ENCODE assay signal across 13 cellular contexts in the genomic region with DNA sequence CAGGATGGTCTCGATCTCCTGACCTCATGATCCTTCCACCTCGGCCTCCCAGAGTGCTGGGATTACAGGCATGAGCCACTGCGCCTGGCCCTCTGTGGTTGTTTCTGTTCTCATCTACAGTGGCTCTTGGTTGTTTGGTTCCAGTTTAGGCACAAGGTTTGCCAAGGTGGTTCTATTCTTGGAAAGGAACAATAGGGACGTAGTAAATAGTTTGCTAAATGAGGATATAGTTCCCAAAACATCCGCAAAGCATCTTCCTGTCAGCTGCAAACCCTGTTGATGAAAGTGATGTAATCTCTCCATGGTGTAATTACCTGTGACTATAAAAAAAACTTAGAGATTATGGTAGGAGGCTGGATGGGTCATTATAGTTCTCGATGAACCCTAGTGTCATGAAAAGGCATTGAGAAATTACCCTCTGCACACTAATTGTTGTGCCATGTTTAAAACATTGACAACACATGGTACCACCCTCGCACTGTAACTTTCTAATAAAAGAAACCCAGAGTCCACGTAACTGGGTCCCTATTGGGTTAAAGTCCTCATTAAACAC. TPM values are rescaled to one million over a fixed set of nuclear protein-coding genes. Genes with fewer than 3 reads are reported as not detected.
DNase-seq lines count a peak whose midpoint lies in the region; ATAC-seq, FAIRE-seq and TF ChIP-seq lines count a peak whose summit lies in the region.
"Had no signal": no experiment of that assay in that cellular context is flagged by ENCODE, and none has a peak within 500 bp of the region (broad histone marks: within the 10 kb centered on the region; RNA-seq: fewer than 3 reads in every experiment).

No MANE protein-coding gene starts in this region.

- no peak for TF ChIP-seq EP300 in H1 (IDR thresholded peaks at IDR 0.05; ENCODE audit: borderline replicate concordance in 1 of 2, low read depth in 2 of 2, low read length in 2 of 2)

- no peak overlapping the region for H2AK5ac ChIP-seq in H1 (ENCODE audit: low read depth, low read length)

- POLR2A ChIA-PET in H1 (lab: Charles Lee; ENCODE audit: partially characterized antibody), result interaction anchor here (1.6 kb wide), 1 partner anchor 102 kb away, joined by 6 read pairs; the partner anchor contains the start of gene SRSF5

- peak overlapping the region; percentile 21; the same call in 1 of the 2 replicates for H2BK15ac ChIP-seq in H1 (ENCODE audit: low read length)

- H3K4me3 ChIP-seq in heart right ventricle (no peak overlapping the region), H1 (ENCODE audit: extremely low read depth in 1 of 4, insufficient read depth in 2 of 4, low read depth in 3 of 4, low read length in 4 of 4) (no peak overlapping the region), neutrophil (ENCODE audit: low read depth in 1 of 2, low read length in 1 of 2) (peak overlapping the region in 1 of 2 experiments; percentile 13), vagina (no peak overlapping the region)
- H3K4me3 ChIP-seq: neural progenitor cell had no signal

- no peak overlapping the region for H3K9ac ChIP-seq in H1 (replicated peaks in 1 of 4; ENCODE audit: extremely low read depth in 1 of 4, low read depth in 3 of 4, low read length in 3 of 4)
- H3K9ac ChIP-seq: neural progenitor cell had no signal

- no peak overlapping the region for H2BK120ac ChIP-seq in H1 (replicated peaks; ENCODE audit: low read depth, low read length)

- no peak overlapping the region for H3K18ac ChIP-seq in H1 (ENCODE audit: extremely low read depth, low read length)

- no peak overlapping the region for H3K56ac ChIP-seq in H1 (replicated peaks; ENCODE audit: insufficient read length, low read depth, low read length)

- H4K8ac ChIP-seq in H1 (ENCODE audit: extremely low read depth, insufficient read depth, low read length), result no peak overlapping the region

- H3K36me3 ChIP-seq in heart right ventricle (peaks cover 0 to 33% (median 0%) of the 10 kb centered on the region in 9 donors), H1 (ENCODE audit: control insufficient read depth in 2 of 4, insufficient read depth in 4 of 4, low read length in 3 of 4) (no peaks in the 10 kb centered on the region), neutrophil (peaks cover 41% of the 10 kb centered on the region), vagina (no peaks in the 10 kb centered on the region)
- H3K36me3 ChIP-seq: neural progenitor cell had no signal

- ATAC-seq in heart right ventricle (peak in 4 of 8 donors; percentile 30 to 45 (median 38)), Right ventricle myocardium superior (ENCODE audit: poor library complexity) (no peak), GM19023 (IDR thresholded peaks at IDR 0.05; ENCODE audit: unreplicated experiment) (no peak)
- ATAC-seq: WTC11 had no signal

- H3K27me3 ChIP-seq in heart right ventricle (no peaks in the 10 kb centered on the region), H1 (replicated peaks in 1 of 4; ENCODE audit: control insufficient read depth in 3 of 4, extremely low read depth in 1 of 4, insufficient read depth in 3 of 4, low read length in 3 of 4) (no peaks in the 10 kb centered on the region), neutrophil (no peaks in the 10 kb centered on the region), vagina (no peaks in the 10 kb centered on the region)
- H3K27me3 ChIP-seq: neural progenitor cell had no signal

- intact Hi-C loops in heart right ventricle (cut with DNase I) (loop anchor here in 3 of 10 donors (10.0 kb wide), 2 partner anchors 49 to 51 kb away; partner anchors contain the start of gene SUSD6 (in 1 of the 3)), Right ventricle myocardium superior (cut with DNase I) (loop anchor here (2.0 kb wide), 1 partner anchor 51 kb away; no protein-coding TSS in a partner anchor), vagina (cut with DNase I) (loop anchor here (10.0 kb wide), 1 partner anchor 51 kb away; no protein-coding TSS in a partner anchor)

- no peak for FAIRE-seq in H1 (lab: Jason Lieb, UNC)

- H4K91ac ChIP-seq in H1 (replicated peaks; ENCODE audit: insufficient read length, low read length), result no peak overlapping the region

- TF ChIP-seq CTCF in heart right ventricle (IDR thresholded peaks at IDR 0.05), result no peak
- TF ChIP-seq CTCF in H1 (IDR thresholded peaks at IDR 0.05; ENCODE audit: control extremely low read depth in 1 of 3, insufficient read depth in 1 of 3, low read depth in 1 of 3, low read length in 3 of 3), result no peak
- no peak for TF ChIP-seq CTCF in neutrophil (IDR thresholded peaks at IDR 0.05)
- TF ChIP-seq CTCF in vagina (IDR thresholded peaks at IDR 0.05), result no peak

- no peak overlapping the region for H4K5ac ChIP-seq in H1 (ENCODE audit: insufficient read length, low read depth, low read length)

- H3K9me3 ChIP-seq in heart right ventricle (no peaks in the 10 kb centered on the region), H1 (ENCODE audit: insufficient read depth in 2 of 2, low read depth in 1 of 2, low read length in 1 of 2) (no peaks in the 10 kb centered on the region), neutrophil (no peaks in the 10 kb centered on the region), vagina (no peaks in the 10 kb centered on the region)

- H3K79me1 ChIP-seq in H1 (ENCODE audit: low read depth, low read length), result no peaks in the 10 kb centered on the region

- 58 to 60% methylated on average over 8 of the region's 8 CpGs for WGBS in heart right ventricle, 2 donors
- WGBS in H1 (ENCODE audit: extremely low coverage in 1 of 2, insufficient coverage in 1 of 2, insufficient read length in 1 of 2, insufficient replicate concordance in 2 of 2, low coverage in 1 of 2, low lambda C conversion rate in 2 of 2, missing lambda C conversion rate in 1 of 2), 2 experiments, result 88% methylated on average over 8 of the region's 8 CpGs; no CpG with 5 or more reads in 1 of the 2 experiments

- H3K23me2 ChIP-seq in H1 (ENCODE audit: low read depth, low read length), result no peaks in the 10 kb centered on the region

- H3K79me2 ChIP-seq in H1 (ENCODE audit: control insufficient read depth in 1 of 2, insufficient read depth in 2 of 2, low read length in 2 of 2), result no peaks in the 10 kb centered on the region

- TF ChIP-seq RAD21 in H1 (IDR thresholded peaks at IDR 0.05 in 1 of 2, conservative IDR thresholded peaks at IDR 0.05 in 1 of 2; ENCODE audit: low read depth in 2 of 2, low read length in 2 of 2), result no peak

- no peak overlapping the region for H2BK5ac ChIP-seq in H1 (ENCODE audit: low read depth, low read length)

- no peak overlapping the region for H2BK20ac ChIP-seq in H1 (ENCODE audit: low read length)

- H3K4me2 ChIP-seq in H1 (ENCODE audit: insufficient read depth in 1 of 2, low read depth in 2 of 2, low read length in 2 of 2), result no peak overlapping the region
- H3K4me2 ChIP-seq: neural progenitor cell had no signal

- peaks cover 19 to 100% (median 81%) of the 10 kb centered on the region in 9 donors for H3K4me1 ChIP-seq in heart right ventricle
- H3K4me1 ChIP-seq in H1 (replicated peaks in 1 of 4; ENCODE audit: control insufficient read depth in 3 of 4, insufficient read depth in 4 of 4, low read length in 3 of 4), result peaks cover 5 to 9% (median 7%) of the 10 kb centered on the region in 4 experiments; a peak in 5 of 7 replicates
- peaks cover 48 to 71% of the 10 kb centered on the region in 2 experiments for H3K4me1 ChIP-seq in neutrophil (ENCODE audit: control insufficient read depth in 1 of 2, insufficient read depth in 1 of 2, low read depth in 1 of 2, low read length in 1 of 2)
- H3K4me1 ChIP-seq in vagina, result peaks cover 74% of the 10 kb centered on the region

- H2AFZ ChIP-seq in H1 (ENCODE audit: low read length), result no peak overlapping the region
- H2AFZ ChIP-seq: neural progenitor cell had no signal

- no peak overlapping the region for H2BK12ac ChIP-seq in H1 (ENCODE audit: low read depth, low read length)

- TF ChIP-seq POLR2A in H1 (IDR thresholded peaks at IDR 0.05; ENCODE audit: control extremely low read depth in 1 of 2, low read depth in 2 of 2, low read length in 2 of 2) (no peak), vagina (IDR thresholded peaks at IDR 0.05) (no peak)

- no peak overlapping the region for H3K23ac ChIP-seq in H1 (ENCODE audit: insufficient read length)

- no peak overlapping the region for H3K14ac ChIP-seq in H1 (ENCODE audit: insufficient read length)

- H3K27ac ChIP-seq in heart right ventricle, result peak overlapping the region in 9 of 10 donors; percentile 35 to 76 (median 54)
- no peak overlapping the region for H3K27ac ChIP-seq in H1 (ENCODE audit: low read depth, low read length)
- peak overlapping the region; percentile 69 for H3K27ac ChIP-seq in neutrophil
- H3K27ac ChIP-seq in vagina, result peak overlapping the region; percentile 15
- H3K27ac ChIP-seq: neural progenitor cell had no signal

- no peak overlapping the region for H3K4ac ChIP-seq in H1 (replicated peaks; ENCODE audit: insufficient read length, low read depth, low read length)

- no peaks in the 10 kb centered on the region for H4K20me1 ChIP-seq in H1 (replicated peaks in 1 of 2; ENCODE audit: control insufficient read depth in 1 of 2, insufficient read depth in 2 of 2, low read length in 2 of 2)

- DNase-seq in heart right ventricle (no peak), Right ventricle myocardium superior (no peak), H1 (ENCODE audit: low read depth in 1 of 2, low spot score in 2 of 2) (no peak), vagina (ENCODE audit: extremely low spot score in 2 of 2) (no peak), DMS 273 (lab: John Stamatoyannopoulos, UW; ENCODE audit: unreplicated experiment) (no peak), SIG-M5 (lab: John Stamatoyannopoulos, UW) (no peak)
- DNase-seq: activated T-cell treated with anti-CD3 and anti-CD28 coated beads, Interleukin-2, amount 50 U/mL, for 1 hour; NCI-H1694 treated with DMSO at 0.1 percent for 48 hours; stimulated activated CD4-positive, alpha-beta T cell treated with anti-CD3 and anti-CD28 coated beads, Interleukin-12 subunit alpha, Interleukin-12 subunit beta, amount 100 ng/mL, for 4 hours had no signal

- CTCF ChIA-PET in H1 (lab: Charles Lee; ENCODE audit: partially characterized antibody), result interaction anchor here (0.7 to 2.1 kb wide), 5 partner anchors 10 to 70 kb away, joined by 3 to 7 read pairs (median 4); no protein-coding TSS in a partner anchor

TF ChIP-seq in H1, 55 proteins besides CTCF, POLR2A, EP300 and RAD21 (continues in another document):
- TF ChIP-seq GABPA (IDR thresholded peaks at IDR 0.05; ENCODE audit: borderline replicate concordance, insufficient read depth, low read length), result no peak

RNA-seq across cellular contexts. Expression of gene SUSD6, which starts 52.9 kb away (rescaled TPM):
- total RNA-seq in heart right ventricle, result 10 to 100 TPM; 18.0 to 46.3 (median 25.5) TPM
- polyA plus RNA-seq in heart right ventricle, result 1 to 10 TPM; 5.9 to 8.4 TPM
- 20.8 TPM for total RNA-seq in Right ventricle myocardium superior
- 3.8 and 5.1 TPM in 2 replicates for total RNA-seq in H1 (2021; fragmentation: NEBNext Ultra II Directional; extraction: Animal tissue kit (Norgen Biotek cat#: 25700))
- polyA plus RNA-seq in H1 (2011; rRNA removed), result 2.9 and 3.0 TPM in 2 replicates
- 2.6 TPM for polyA plus RNA-seq in H1 (2011; cell fraction: cytosol; rRNA removed)
- 6.3 TPM for polyA plus RNA-seq in H1 (2011; cell fraction: nucleus; rRNA removed)
- 3.2 to 5.3 TPM (median 4.4 TPM) in 4 replicates for polyA plus RNA-seq in H1 (2012, experiment 1 of 2)
- polyA plus RNA-seq in H1 (2012, experiment 2 of 2), result 3.6 TPM
- polyA plus RNA-seq in H1 (2013, experiment 1 of 2), result 2.8 TPM
- polyA plus RNA-seq in H1 (2013, experiment 2 of 2), result 3.2 TPM
- polyA minus RNA-seq in H1 (2011; rRNA and poly(A)+ RNA removed), result 4.4 and 5.8 TPM in 2 replicates
- 4.8 TPM for polyA minus RNA-seq in H1 (2011; cell fraction: cytosol; rRNA and poly(A)+ RNA removed)
- 5.9 TPM for polyA minus RNA-seq in H1 (2011; cell fraction: nucleus; rRNA and poly(A)+ RNA removed)
- total RNA-seq in vagina, result 36.6 TPM
